1 cellular context compared by ENCODE assay signal in the genomic region with DNA sequence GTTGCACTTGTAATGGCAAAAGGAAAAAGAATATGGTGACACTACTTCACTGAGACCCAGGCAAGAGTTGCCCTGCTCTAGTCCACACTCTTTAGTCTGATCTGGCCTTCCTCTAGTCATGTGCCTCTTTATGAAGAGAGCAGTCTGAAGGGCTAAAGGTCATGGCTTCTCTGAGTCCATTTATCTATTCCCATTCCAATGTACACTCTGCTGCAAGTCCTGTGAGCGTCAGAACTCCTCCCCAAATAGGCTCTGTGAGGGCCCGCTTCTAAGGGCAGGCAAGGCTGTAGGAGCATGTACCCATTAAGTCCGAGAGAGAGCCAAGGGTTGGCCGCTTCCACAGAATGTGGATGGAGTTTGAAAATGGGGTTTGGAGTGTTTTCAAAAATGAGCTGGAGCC.
TF ChIP-seq lines count a peak whose summit lies in the region.

No MANE protein-coding gene starts in this region.

TF ChIP-seq in HepG2, 621 proteins besides CTCF, POLR2A, EP300 and RAD21 (continued from another document and continues in another):
- peak; percentile 54; the same call in 1 of the 2 replicates for TF ChIP-seq ZNF710 (CRISPR knock-in tag; IDR thresholded peaks at IDR 0.05; ENCODE audit: borderline replicate concordance)
- TF ChIP-seq HNF4G (IDR thresholded peaks at IDR 0.05; ENCODE audit: borderline replicate concordance, low read depth, low read length), result peak; percentile 77
- peak; percentile 77 for TF ChIP-seq HNF4G (CRISPR knock-in tag; IDR thresholded peaks at IDR 0.05; ENCODE audit: borderline replicate concordance, low read depth)
- TF ChIP-seq, protein P1, sequence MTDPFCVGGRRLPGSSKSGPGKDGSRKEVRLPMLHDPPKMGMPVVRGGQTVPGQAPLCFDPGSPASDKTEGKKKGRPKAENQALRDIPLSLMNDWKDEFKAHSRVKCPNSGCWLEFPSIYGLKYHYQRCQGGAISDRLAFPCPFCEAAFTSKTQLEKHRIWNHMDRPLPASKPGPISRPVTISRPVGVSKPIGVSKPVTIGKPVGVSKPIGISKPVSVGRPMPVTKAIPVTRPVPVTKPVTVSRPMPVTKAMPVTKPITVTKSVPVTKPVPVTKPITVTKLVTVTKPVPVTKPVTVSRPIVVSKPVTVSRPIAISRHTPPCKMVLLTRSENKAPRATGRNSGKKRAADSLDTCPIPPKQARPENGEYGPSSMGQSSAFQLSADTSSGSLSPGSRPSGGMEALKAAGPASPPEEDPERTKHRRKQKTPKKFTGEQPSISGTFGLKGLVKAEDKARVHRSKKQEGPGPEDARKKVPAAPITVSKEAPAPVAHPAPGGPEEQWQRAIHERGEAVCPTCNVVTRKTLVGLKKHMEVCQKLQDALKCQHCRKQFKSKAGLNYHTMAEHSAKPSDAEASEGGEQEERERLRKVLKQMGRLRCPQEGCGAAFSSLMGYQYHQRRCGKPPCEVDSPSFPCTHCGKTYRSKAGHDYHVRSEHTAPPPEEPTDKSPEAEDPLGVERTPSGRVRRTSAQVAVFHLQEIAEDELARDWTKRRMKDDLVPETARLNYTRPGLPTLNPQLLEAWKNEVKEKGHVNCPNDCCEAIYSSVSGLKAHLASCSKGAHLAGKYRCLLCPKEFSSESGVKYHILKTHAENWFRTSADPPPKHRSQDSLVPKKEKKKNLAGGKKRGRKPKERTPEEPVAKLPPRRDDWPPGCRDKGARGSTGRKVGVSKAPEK (CRISPR knock-in tag; IDR thresholded peaks at IDR 0.05; ENCODE audit: borderline replicate concordance), result peak; percentile 83; the same call in 1 of the 2 replicates
- TF ChIP-seq ATF1 (CRISPR knock-in tag; IDR thresholded peaks at IDR 0.05), result peak; percentile 27; the same call in 1 of the 2 replicates
- TF ChIP-seq SNRNP70 (IDR thresholded peaks at IDR 0.05; ENCODE audit: low read depth, low read length), result no peak
- TF ChIP-seq PHF5A (CRISPR knock-in tag; IDR thresholded peaks at IDR 0.05; ENCODE audit: low read depth, unreplicated experiment), result peak; percentile 30
- TF ChIP-seq YEATS4 (CRISPR knock-in tag; IDR thresholded peaks at IDR 0.05; ENCODE audit: borderline replicate concordance), result 0 out of 2 replicates have a peak, but pooled peaks have one; percentile 28
- 0 out of 2 replicates have a peak, but pooled peaks have one; percentile 18 for TF ChIP-seq SRF (IDR thresholded peaks at IDR 0.05; ENCODE audit: low read depth, low read length)
- TF ChIP-seq HOXA5 (CRISPR knock-in tag; IDR thresholded peaks at IDR 0.05), result peak; percentile 18; the same call in 1 of the 2 replicates
- no peak for TF ChIP-seq LCORL (IDR thresholded peaks at IDR 0.05)
- peak; percentile 74 for TF ChIP-seq LCORL (CRISPR knock-in tag; IDR thresholded peaks at IDR 0.05)
- no peak for TF ChIP-seq NFKB2 (CRISPR knock-in tag; IDR thresholded peaks at IDR 0.05; ENCODE audit: borderline replicate concordance)
- peak in 1 of 2 experiments; percentile 69; a peak in 2 of 4 replicates for TF ChIP-seq ATF4 (CRISPR knock-in tag; IDR thresholded peaks at IDR 0.05)
- TF ChIP-seq RCOR2 (CRISPR knock-in tag; IDR thresholded peaks at IDR 0.05), result peak; percentile 93
- peak; percentile 76 for TF ChIP-seq FOXA3 (CRISPR knock-in tag; IDR thresholded peaks at IDR 0.05)
- TF ChIP-seq POLR2G (IDR thresholded peaks at IDR 0.05; ENCODE audit: low read depth, low read length), result no peak
- TF ChIP-seq FOSL1 (CRISPR knock-in tag; IDR thresholded peaks at IDR 0.05; ENCODE audit: borderline replicate concordance), result no peak; the same call in 1 of the 2 replicates
- TF ChIP-seq ZNF747 (CRISPR knock-in tag; IDR thresholded peaks at IDR 0.05; ENCODE audit: borderline replicate concordance), result no peak
- TF ChIP-seq ZNF605 (CRISPR knock-in tag; IDR thresholded peaks at IDR 0.05), result no peak
- TF ChIP-seq AHDC1 (CRISPR knock-in tag; IDR thresholded peaks at IDR 0.05; ENCODE audit: borderline replicate concordance), result peak; percentile 86; the same call in 1 of the 2 replicates
- TF ChIP-seq ZNF281 (CRISPR knock-in tag; IDR thresholded peaks at IDR 0.05; ENCODE audit: borderline replicate concordance), result no peak
- TF ChIP-seq, protein P2, sequence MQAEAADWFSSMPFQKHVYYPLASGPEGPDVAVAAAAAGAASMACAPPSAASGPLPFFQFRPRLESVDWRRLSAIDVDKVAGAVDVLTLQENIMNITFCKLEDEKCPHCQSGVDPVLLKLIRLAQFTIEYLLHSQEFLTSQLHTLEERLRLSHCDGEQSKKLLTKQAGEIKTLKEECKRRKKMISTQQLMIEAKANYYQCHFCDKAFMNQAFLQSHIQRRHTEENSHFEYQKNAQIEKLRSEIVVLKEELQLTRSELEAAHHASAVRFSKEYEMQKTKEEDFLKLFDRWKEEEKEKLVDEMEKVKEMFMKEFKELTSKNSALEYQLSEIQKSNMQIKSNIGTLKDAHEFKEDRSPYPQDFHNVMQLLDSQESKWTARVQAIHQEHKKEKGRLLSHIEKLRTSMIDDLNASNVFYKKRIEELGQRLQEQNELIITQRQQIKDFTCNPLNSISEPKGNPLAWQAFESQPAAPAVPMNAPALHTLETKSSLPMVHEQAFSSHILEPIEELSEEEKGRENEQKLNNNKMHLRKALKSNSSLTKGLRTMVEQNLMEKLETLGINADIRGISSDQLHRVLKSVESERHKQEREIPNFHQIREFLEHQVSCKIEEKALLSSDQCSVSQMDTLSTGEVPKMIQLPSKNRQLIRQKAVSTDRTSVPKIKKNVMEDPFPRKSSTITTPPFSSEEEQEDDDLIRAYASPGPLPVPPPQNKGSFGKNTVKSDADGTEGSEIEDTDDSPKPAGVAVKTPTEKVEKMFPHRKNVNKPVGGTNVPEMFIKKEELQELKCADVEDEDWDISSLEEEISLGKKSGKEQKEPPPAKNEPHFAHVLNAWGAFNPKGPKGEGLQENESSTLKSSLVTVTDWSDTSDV (CRISPR knock-in tag; IDR thresholded peaks at IDR 0.05), result no peak
- TF ChIP-seq JUN (CRISPR knock-in tag; IDR thresholded peaks at IDR 0.05), result no peak
- no peak for TF ChIP-seq SOX13 (IDR thresholded peaks at IDR 0.05)
- peak in 1 of 2 experiments; percentile 77; a peak in 2 of 4 replicates for TF ChIP-seq SOX13 (CRISPR knock-in tag; conservative IDR thresholded peaks at IDR 0.05 in 1 of 2, IDR thresholded peaks at IDR 0.05 in 1 of 2)
- no peak for TF ChIP-seq ZNF136 (CRISPR knock-in tag; IDR thresholded peaks at IDR 0.05; ENCODE audit: low read depth)
- TF ChIP-seq ZSCAN9 (CRISPR knock-in tag; IDR thresholded peaks at IDR 0.05; ENCODE audit: borderline replicate concordance), result peak; percentile 37; the same call in 1 of the 2 replicates
- TF ChIP-seq TEAD2 (CRISPR knock-in tag; IDR thresholded peaks at IDR 0.05), result no peak
- TF ChIP-seq NFAT5 (CRISPR knock-in tag; IDR thresholded peaks at IDR 0.05), result no peak
